1 cellular context compared by ENCODE assay signal in genomic region chr19:5172859-5173577, GRCh38.
TF ChIP-seq lines count a peak whose summit lies in the region.

No MANE protein-coding gene starts in this region.

TF ChIP-seq in SK-N-SH treated with all-trans-retinoic acid at 6 μM for 48 hours, 23 proteins besides CTCF, POLR2A, EP300 and RAD21 (continued from another document):
- TF ChIP-seq POU6F1 (CRISPR knock-in tag; IDR thresholded peaks at IDR 0.05; ENCODE audit: borderline replicate concordance, low read depth): no peak
- no peak for TF ChIP-seq ARNTL (CRISPR knock-in tag; IDR thresholded peaks at IDR 0.05; ENCODE audit: borderline replicate concordance, low read depth)
- TF ChIP-seq ESRRG (CRISPR knock-in tag; IDR thresholded peaks at IDR 0.05): no peak
- no peak for TF ChIP-seq ZNF8 (CRISPR knock-in tag; IDR thresholded peaks at IDR 0.05)
- no peak for TF ChIP-seq ZFP3 (CRISPR knock-in tag; IDR thresholded peaks at IDR 0.05)
- TF ChIP-seq GLIS3 (CRISPR knock-in tag; IDR thresholded peaks at IDR 0.05): no peak
- TF ChIP-seq SNAI2 (CRISPR knock-in tag; IDR thresholded peaks at IDR 0.05): no peak
- TF ChIP-seq ZFP30 (CRISPR knock-in tag; IDR thresholded peaks at IDR 0.05): no peak
- TF ChIP-seq CREB5 (CRISPR knock-in tag; IDR thresholded peaks at IDR 0.05; ENCODE audit: low read depth): no peak
- TF ChIP-seq PATZ1 (CRISPR knock-in tag; IDR thresholded peaks at IDR 0.05; ENCODE audit: borderline replicate concordance): no peak
- TF ChIP-seq OSR1 (CRISPR knock-in tag; IDR thresholded peaks at IDR 0.05): no peak
TF ChIP-seq in SK-N-SH treated with all-trans-retinoic acid at 6 μM for 48 hours: peak in this region for 0.
